ENCODE assay signal across 8 cellular contexts in genomic region chr3:158644345-158644908, GRCh38. TPM values are rescaled to one million over a fixed set of nuclear protein-coding genes. Genes with fewer than 3 reads are reported as not detected.
DNase-seq lines count a peak whose midpoint lies in the region; ATAC-seq, FAIRE-seq and TF ChIP-seq lines count a peak whose summit lies in the region.

GFM1 (plus strand) TSS chr3:158644527; CDS start chr3:158644635, 108 bp downstream.

- ATAC-seq in HG02870 (IDR thresholded peaks at IDR 0.05; ENCODE audit: unreplicated experiment) (peak; percentile 97), left ventricle myocardium superior (peak; percentile 99), psoas muscle (peak; percentile 99)

- intact Hi-C loops in left ventricle myocardium superior (cut with micrococcal nuclease) (no loop called here), psoas muscle (cut with DNase I) (loop anchor here (5.0 kb wide), 2 partner anchors 72 to 102 kb away; partner anchors contain the start of gene MLF1 (in 2 of the 2)), uterus (cut with DNase I; ENCODE audit: low total_unique reads) (loop anchor here (10.0 kb wide), 1 partner anchor 150 kb away; no protein-coding TSS in a partner anchor)

- peak within 1 kb of the TSS; percentile 89 for H3K27ac Mint-ChIP-seq in T-helper 1 cell treated with Interleukin-12 subunit alpha and Interleukin-12 subunit beta and Interleukin-4 antibody, amounts not matched to agents 30 μg/mL and 1 μg/mL, for 36 hours

- peak; percentile 66 for DNase-seq in GM12892 (ENCODE audit: insufficient read length)
- DNase-seq in NCI-H146 treated with DMSO at 0.1 percent for 48 hours (lab: John Stamatoyannopoulos, UW; ENCODE audit: unreplicated experiment), result peak; percentile 99
- peak; percentile 59 to 96 (median 89) for DNase-seq in amygdala (lab: John Stamatoyannopoulos, UW)
- peak; percentile 94 for DNase-seq in left ventricle myocardium superior
- peak; percentile 93 to 96 for DNase-seq in psoas muscle
- DNase-seq in uterus, result peak; percentile 89 to 93

- FAIRE-seq in GM12892 (lab: Jason Lieb, UNC), result peak; percentile 99

- H3K4me3 Mint-ChIP-seq in T-helper 1 cell treated with Interleukin-12 subunit alpha and Interleukin-12 subunit beta and Interleukin-4 antibody, amounts not matched to agents 30 μg/mL and 1 μg/mL, for 36 hours, result peak within 1 kb of the TSS; percentile 93

- H3K9me3 ChIP-seq in psoas muscle, result no peaks in the 10 kb centered on the region
- H3K9me3 ChIP-seq in uterus, result no peaks in the 10 kb centered on the region

- H3K36me3 ChIP-seq in psoas muscle (ENCODE audit: insufficient read depth in 1 of 2, low read depth in 1 of 2), result peaks cover 4 to 36% of the 10 kb centered on the region in 2 donors
- no peaks in the 10 kb centered on the region for H3K36me3 ChIP-seq in uterus

- H3K36me3 Mint-ChIP-seq in T-helper 1 cell treated with Interleukin-12 subunit alpha and Interleukin-12 subunit beta and Interleukin-4 antibody, amounts not matched to agents 30 μg/mL and 1 μg/mL, for 36 hours (ENCODE audit: low read depth), result peaks cover 22% of the 10 kb centered on the region

- peaks cover 28% of the 10 kb centered on the region for H3K4me1 Mint-ChIP-seq in T-helper 1 cell treated with Interleukin-12 subunit alpha and Interleukin-12 subunit beta and Interleukin-4 antibody, amounts not matched to agents 30 μg/mL and 1 μg/mL, for 36 hours (ENCODE audit: low read depth)

- H3K4me3 ChIP-seq in psoas muscle (peak within 1 kb of the TSS; percentile 76), uterus (peak within 1 kb of the TSS; percentile 86 to 87)

- no peaks in the 10 kb centered on the region for H3K9me3 Mint-ChIP-seq in T-helper 1 cell treated with Interleukin-12 subunit alpha and Interleukin-12 subunit beta and Interleukin-4 antibody, amounts not matched to agents 30 μg/mL and 1 μg/mL, for 36 hours

- TF ChIP-seq POLR2A in GM12892 (IDR thresholded peaks at IDR 0.05; ENCODE audit: low read depth, low read length) (peak; percentile 80; the same call in 1 of the 2 replicates), uterus (IDR thresholded peaks at IDR 0.05) (peak; percentile 11 to 17)

- TF ChIP-seq CTCF in psoas muscle (IDR thresholded peaks at IDR 0.05), result peak; percentile 84
- TF ChIP-seq CTCF in uterus (IDR thresholded peaks at IDR 0.05), result peak; percentile 84 to 96 (median 94)

- H3K27me3 ChIP-seq in psoas muscle (ENCODE audit: insufficient read depth in 3 of 3, low read length in 2 of 3) (no peaks in the 10 kb centered on the region), uterus (no peaks in the 10 kb centered on the region)

- H3K27me3 Mint-ChIP-seq in T-helper 1 cell treated with Interleukin-12 subunit alpha and Interleukin-12 subunit beta and Interleukin-4 antibody, amounts not matched to agents 30 μg/mL and 1 μg/mL, for 36 hours (ENCODE audit: low read depth), result no peaks in the 10 kb centered on the region

- WGBS in psoas muscle, 3 donors, result 0 to 1% (median 0%) methylated on average over 42 of the region's 42 CpGs

- peak within 1 kb of the TSS; percentile 91 for H3K27ac ChIP-seq in psoas muscle
- H3K27ac ChIP-seq in uterus, result peak within 1 kb of the TSS; percentile 77 to 80

- H3K4me1 ChIP-seq in psoas muscle, result peaks cover 19% of the 10 kb centered on the region
- H3K4me1 ChIP-seq in uterus, result no peaks in the 10 kb centered on the region

RNA-seq across cellular contexts. Expression of gene GFM1, which starts in this region (rescaled TPM):
- polyA plus RNA-seq in GM12892 (2012; ENCODE audit: missing spikeins), result 40.0 TPM
- total RNA-seq in left ventricle myocardium superior (65.1 TPM), psoas muscle (10 to 100 TPM; 55.9 to 83.3 (median 69.2) TPM), uterus (10 to 100 TPM; 32.6 to 81.4 (median 50.9) TPM)
- polyA plus RNA-seq in psoas muscle, result 10 to 100 TPM; 49.3 to 64.0 (median 55.4) TPM

Comparison
In these comparisons a context has a peak if more than half of its experiments do, and no peak if none do; other contexts are left out.
1. Peak in every context shown above with its lines: DNase-seq, ATAC-seq, H3K4me3 ChIP-seq and H3K27ac ChIP-seq.